Comparison of ENCODE assay signal across 27 cellular contexts in the genomic region with DNA sequence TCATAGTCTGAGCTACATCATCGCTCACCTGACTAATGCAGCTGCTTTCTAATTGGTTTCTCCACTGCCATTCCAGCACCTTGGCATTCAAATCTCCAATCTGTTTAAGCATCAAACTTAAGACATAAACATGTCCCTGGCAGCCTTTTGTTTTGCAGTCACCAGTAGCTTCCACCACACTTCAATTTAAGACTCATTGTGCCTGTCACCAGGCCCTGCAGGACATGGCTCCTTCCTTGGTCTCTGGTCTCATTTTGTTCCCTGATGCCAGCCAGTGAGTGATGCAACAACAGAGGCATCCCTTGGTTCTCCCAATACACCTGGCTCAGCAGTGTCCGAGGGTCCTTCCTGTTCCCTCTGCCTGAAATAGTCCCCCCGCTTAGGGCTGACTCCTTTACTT.
"Had no signal": no experiment of that assay in that cellular context is flagged by ENCODE, and none has a peak within 500 bp of the region (broad histone marks: within the 10 kb centered on the region; RNA-seq: fewer than 3 reads in every experiment).

No MANE protein-coding gene starts in this region.

- H3K27ac ChIP-seq: stomach, suprapubic skin, testis, thoracic aorta, thyroid gland, tibial artery, tibial nerve, transverse colon, upper lobe of left lung, upper lobe of right lung, uterus had no signal

- H3K27ac Mint-ChIP-seq: stimulated activated effector memory CD8-positive, alpha-beta T cell treated with anti-CD3 and anti-CD28 coated beads, Interleukin-12 subunit alpha, Interleukin-12 subunit beta, amount 100 ng/mL, for 72 hours; stimulated activated memory B cell treated with anti-CD40 and anti-IgM and Interleukin-4, amounts not matched to agents 10 μg/mL and 1 μg/mL and 100 μg/mL, for 72 hours; stimulated activated naive B cell treated with anti-CD40 and anti-IgM and Interleukin-4, amounts not matched to agents 10 μg/mL and 1 μg/mL and 100 μg/mL, for 72 hours; stimulated activated naive CD8-positive, alpha-beta T cell treated with anti-CD3 and anti-CD28 coated beads, Interleukin-15, amount 100 ng/mL, for 72 hours; stimulated activated naive CD8-positive, alpha-beta T cell treated with anti-CD3 and anti-CD28 coated beads, Interleukin-15, Interleukin-2, amounts not matched to agents 100 ng/mL and 50 ng/mL, for 24 hours; type B pancreatic cell had no signal

- FAIRE-seq: urothelium cell line had no signal

- DNase-seq: stimulated activated CD4-positive, alpha-beta T cell treated with anti-CD3 and anti-CD28 coated beads, Interleukin-2, amount 100 ng/mL, for 48 hours; stimulated activated CD4-positive, alpha-beta T cell treated with anti-CD3 and anti-CD28 coated beads, Interleukin-4, amount 100 ng/mL, for 1 hour; stimulated activated CD4-positive, alpha-beta T cell treated with anti-CD3 and anti-CD28 coated beads, Interleukin-4, amount 100 ng/mL, for 24 hours; stimulated activated CD4-positive, alpha-beta T cell treated with anti-CD3 and anti-CD28 coated beads, Interleukin-4, amount 100 ng/mL, for 4 hours; stimulated activated CD8-positive, alpha-beta memory T cell treated with anti-CD3 and anti-CD28 coated beads, Interleukin-4, amount 100 ng/mL, for 48 hours; stimulated activated naive B cell treated with anti-CD40 and anti-IgM and Interleukin-4, amounts not matched to agents 10 μg/mL and 1 μg/mL and 100 μg/mL, for 72 hours; stimulated activated naive CD4-positive, alpha-beta T cell; stimulated activated naive CD4-positive, alpha-beta T cell treated with Interleukin-2 at 50 U/mL for 16 hours; stimulated activated naive CD8-positive, alpha-beta T cell treated with anti-CD3 and anti-CD28 coated beads, Interleukin-15, amount 100 ng/mL, for 72 hours; stimulated activated naive CD8-positive, alpha-beta T cell treated with anti-CD3 and anti-CD28 coated beads, Interleukin-15, Interleukin-2, amounts not matched to agents 100 U/mL and 50 U/mL, for 24 hours; stomach; substantia nigra; testis; thyroid gland; tibial artery; transverse colon; upper lobe of left lung; upper lobe of right lung; uterus had no signal

- H3K9me3 ChIP-seq: stomach, suprapubic skin, testis, thoracic aorta, thyroid gland, tibial artery, tibial nerve, transverse colon, upper lobe of left lung, upper lobe of right lung, uterus had no signal

- H3K4me1 ChIP-seq: suprapubic skin, testis, thyroid gland, tibial artery, transverse colon, upper lobe of left lung, upper lobe of right lung, uterus had no signal

- H3K9me3 Mint-ChIP-seq: stimulated activated naive CD8-positive, alpha-beta T cell treated with anti-CD3 and anti-CD28 coated beads, Interleukin-15, Interleukin-2, amounts not matched to agents 100 ng/mL and 50 ng/mL, for 24 hours; type B pancreatic cell had no signal

- H3K27me3 ChIP-seq: stomach, suprapubic skin, testis, thyroid gland, tibial artery, tibial nerve, transverse colon, upper lobe of left lung, uterus had no signal

- H3K36me3 Mint-ChIP-seq: stimulated activated effector memory CD8-positive, alpha-beta T cell treated with anti-CD3 and anti-CD28 coated beads, Interleukin-12 subunit alpha, Interleukin-12 subunit beta, amount 100 ng/mL, for 72 hours; stimulated activated memory B cell treated with anti-CD40 and anti-IgM and Interleukin-4, amounts not matched to agents 10 μg/mL and 1 μg/mL and 100 μg/mL, for 72 hours; stimulated activated naive B cell treated with anti-CD40 and anti-IgM and Interleukin-4, amounts not matched to agents 10 μg/mL and 1 μg/mL and 100 μg/mL, for 72 hours; type B pancreatic cell had no signal

- H3K27me3 Mint-ChIP-seq: stimulated activated naive CD8-positive, alpha-beta T cell treated with anti-CD3 and anti-CD28 coated beads, Interleukin-15, Interleukin-2, amounts not matched to agents 100 ng/mL and 50 ng/mL, for 24 hours; type B pancreatic cell had no signal

- H3K4me1 Mint-ChIP-seq: stimulated activated effector memory CD8-positive, alpha-beta T cell treated with anti-CD3 and anti-CD28 coated beads, Interleukin-12 subunit alpha, Interleukin-12 subunit beta, amount 100 ng/mL, for 72 hours; stimulated activated memory B cell treated with anti-CD40 and anti-IgM and Interleukin-4, amounts not matched to agents 10 μg/mL and 1 μg/mL and 100 μg/mL, for 72 hours; stimulated activated naive B cell treated with anti-CD40 and anti-IgM and Interleukin-4, amounts not matched to agents 10 μg/mL and 1 μg/mL and 100 μg/mL, for 72 hours; stimulated activated naive CD8-positive, alpha-beta T cell treated with anti-CD3 and anti-CD28 coated beads, Interleukin-15, amount 100 ng/mL, for 72 hours had no signal

- H3K36me3 ChIP-seq: stomach, suprapubic skin, thoracic aorta, thyroid gland, tibial artery, tibial nerve, transverse colon, upper lobe of left lung, upper lobe of right lung, uterus had no signal

- H3K4me3 Mint-ChIP-seq: stimulated activated effector memory CD8-positive, alpha-beta T cell treated with anti-CD3 and anti-CD28 coated beads, Interleukin-12 subunit alpha, Interleukin-12 subunit beta, amount 100 ng/mL, for 72 hours; stimulated activated memory B cell treated with anti-CD40 and anti-IgM and Interleukin-4, amounts not matched to agents 10 μg/mL and 1 μg/mL and 100 μg/mL, for 72 hours; stimulated activated naive B cell treated with anti-CD40 and anti-IgM and Interleukin-4, amounts not matched to agents 10 μg/mL and 1 μg/mL and 100 μg/mL, for 72 hours; stimulated activated naive CD8-positive, alpha-beta T cell treated with anti-CD3 and anti-CD28 coated beads, Interleukin-15, amount 100 ng/mL, for 72 hours; stimulated activated naive CD8-positive, alpha-beta T cell treated with anti-CD3 and anti-CD28 coated beads, Interleukin-15, Interleukin-2, amounts not matched to agents 100 ng/mL and 50 ng/mL, for 24 hours; type B pancreatic cell had no signal

- H3K4me3 ChIP-seq: stomach, suprapubic skin, testis, thoracic aorta, thyroid gland, tibial artery, tibial nerve, transverse colon, upper lobe of left lung, upper lobe of right lung, uterus had no signal
